ENCODE assay signal across 14 cellular contexts in genomic region chr13:20044086-20044485, GRCh38.
"Had no signal": no experiment of that assay in that cellular context is flagged by ENCODE, and none has a peak within 500 bp of the region (broad histone marks: within the 10 kb centered on the region; RNA-seq: fewer than 3 reads in every experiment).

No MANE protein-coding gene starts in this region.

- H3K27ac ChIP-seq: adrenal gland, coronary artery, esophagus squamous epithelium, sigmoid colon, spleen, suprapubic skin, VCaP had no signal

- H3K4me3 Mint-ChIP-seq: activated CD4-positive, alpha-beta memory T cell treated with anti-CD3 and anti-CD28 coated beads for 36 hours; activated CD4-positive, alpha-beta T cell treated with anti-CD3 and anti-CD28 coated beads for 36 hours; stimulated activated naive CD8-positive, alpha-beta T cell treated with anti-CD3 and anti-CD28 coated beads, Interleukin-15, Interleukin-2, amounts not matched to agents 100 ng/mL and 50 ng/mL, for 24 hours; type B pancreatic cell had no signal

- H3K4me3 ChIP-seq: adrenal gland, coronary artery, esophagus squamous epithelium, sigmoid colon, spleen, suprapubic skin had no signal

- H3K27me3 ChIP-seq: adrenal gland, esophagus squamous epithelium, sigmoid colon, spleen, suprapubic skin had no signal

- DNase-seq: activated CD4-positive, alpha-beta memory T cell treated with anti-CD3 and anti-CD28 coated beads for 36 hours; activated CD4-positive, alpha-beta T cell treated with anti-CD3 and anti-CD28 coated beads for 36 hours; activated naive CD4-positive, alpha-beta T cell treated with Interleukin-2 at 50 U/mL for 16 hours; adrenal gland; central memory CD4-positive, alpha-beta T cell; esophagus squamous epithelium; hippocampal formation; sigmoid colon; spleen had no signal

- ATAC-seq: activated CD4-positive, alpha-beta T cell treated with anti-CD3 and anti-CD28 coated beads for 36 hours had no signal

- H3K27ac Mint-ChIP-seq: activated CD4-positive, alpha-beta memory T cell treated with anti-CD3 and anti-CD28 coated beads for 36 hours; activated CD4-positive, alpha-beta T cell treated with anti-CD3 and anti-CD28 coated beads for 36 hours; stimulated activated naive CD8-positive, alpha-beta T cell treated with anti-CD3 and anti-CD28 coated beads, Interleukin-15, Interleukin-2, amounts not matched to agents 100 ng/mL and 50 ng/mL, for 24 hours; type B pancreatic cell had no signal

- H3K4me1 ChIP-seq: suprapubic skin had no signal

- H3K9me3 ChIP-seq: adrenal gland, esophagus squamous epithelium, spleen, suprapubic skin had no signal

- H3K27me3 Mint-ChIP-seq: activated CD4-positive, alpha-beta memory T cell treated with anti-CD3 and anti-CD28 coated beads for 36 hours; activated CD4-positive, alpha-beta T cell treated with anti-CD3 and anti-CD28 coated beads for 36 hours; stimulated activated naive CD8-positive, alpha-beta T cell treated with anti-CD3 and anti-CD28 coated beads, Interleukin-15, Interleukin-2, amounts not matched to agents 100 ng/mL and 50 ng/mL, for 24 hours; type B pancreatic cell had no signal
